In the genomic region with DNA sequence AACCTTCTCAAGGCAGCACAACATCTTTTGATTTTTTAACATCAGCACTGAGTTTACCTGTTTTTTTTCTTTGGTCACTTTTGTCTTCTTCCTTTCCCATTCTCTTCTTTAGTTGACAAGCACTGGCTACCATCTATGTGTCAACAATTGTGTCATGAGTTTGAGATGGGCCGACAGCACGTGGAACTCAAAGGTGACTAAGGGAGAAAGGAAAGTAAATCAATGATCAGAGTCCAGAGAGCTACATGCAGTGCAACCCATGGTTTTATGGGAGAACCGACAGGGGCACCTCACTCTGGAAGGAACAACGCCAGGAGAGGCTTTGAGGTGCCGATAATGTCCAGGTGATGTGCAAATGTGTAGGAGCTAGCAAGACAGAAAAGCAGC, we compare ENCODE assay signal across 1 cellular context.
TF ChIP-seq lines count a peak whose summit lies in the region.

No MANE protein-coding gene starts in this region.

TF ChIP-seq in HepG2, 621 proteins besides CTCF, POLR2A, EP300 and RAD21 (continued from another document):
- TF ChIP-seq, protein P1, sequence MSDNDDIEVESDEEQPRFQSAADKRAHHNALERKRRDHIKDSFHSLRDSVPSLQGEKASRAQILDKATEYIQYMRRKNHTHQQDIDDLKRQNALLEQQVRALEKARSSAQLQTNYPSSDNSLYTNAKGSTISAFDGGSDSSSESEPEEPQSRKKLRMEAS (IDR thresholded peaks at IDR 0.05): peak; percentile 48; the same call in 1 of the 2 replicates
- TF ChIP-seq HOXA7 (CRISPR knock-in tag; IDR thresholded peaks at IDR 0.05) (no peak), SOX13 (IDR thresholded peaks at IDR 0.05) (no peak), SOX13 (CRISPR knock-in tag; conservative IDR thresholded peaks at IDR 0.05 in 1 of 2, IDR thresholded peaks at IDR 0.05 in 1 of 2) (no peak), KAT2B (IDR thresholded peaks at IDR 0.05; ENCODE audit: borderline replicate concordance, low read depth, low read length) (peak; percentile 10; the same call in 1 of the 2 replicates), ATF1 (CRISPR knock-in tag; IDR thresholded peaks at IDR 0.05) (no peak), ARNTL (CRISPR knock-in tag; IDR thresholded peaks at IDR 0.05) (peak; percentile 88), TFE3 (CRISPR knock-in tag; IDR thresholded peaks at IDR 0.05) (no peak), U2AF2 (IDR thresholded peaks at IDR 0.05; ENCODE audit: low read depth, low read length) (no peak)
TF ChIP-seq in HepG2: peak in this region for 4.
